In genomic region chr19:31270897-31271568, GRCh38 we compare ENCODE assay signal across 17 cellular contexts.
DNase-seq lines count a peak whose midpoint lies in the region; ATAC-seq and TF ChIP-seq lines count a peak whose summit lies in the region.
"Had no signal": no experiment of that assay in that cellular context is flagged by ENCODE, and none has a peak within 500 bp of the region (broad histone marks: within the 10 kb centered on the region; RNA-seq: fewer than 3 reads in every experiment).

No MANE protein-coding gene starts in this region.

- H3K4me1 ChIP-seq in right atrium auricular region = no peaks in the 10 kb centered on the region
- no peaks in the 10 kb centered on the region for H3K4me1 ChIP-seq in upper lobe of right lung
- no peaks in the 10 kb centered on the region for H3K4me1 ChIP-seq in foreskin keratinocyte
- H3K4me1 ChIP-seq: parathyroid adenoma, suprapubic skin had no signal

- intact Hi-C loops in left cardiac atrium (cut with DNase I) (no loop called here), upper lobe of right lung (cut with DNase I) (no loop called here)

- no peak overlapping the region for H3K4me3 ChIP-seq in right atrium auricular region
- H3K4me3 ChIP-seq in upper lobe of right lung = no peak overlapping the region
- H3K4me3 ChIP-seq: mucosa of descending colon, suprapubic skin had no signal

- ATAC-seq in left cardiac atrium (peak; percentile 38 to 64), upper lobe of right lung (no peak), foreskin keratinocyte (no peak), GM19395 (IDR thresholded peaks at IDR 0.05; ENCODE audit: unreplicated experiment) (no peak)
- ATAC-seq: mucosa of descending colon had no signal

- TF ChIP-seq CTCF in right atrium auricular region (IDR thresholded peaks at IDR 0.05) (no peak), upper lobe of right lung (IDR thresholded peaks at IDR 0.05) (no peak), foreskin keratinocyte (conservative IDR thresholded peaks at IDR 0.05) (no peak)

- DNase-seq in left cardiac atrium (peak; percentile 50), right atrium auricular region (ENCODE audit: low spot score) (no peak), astrocyte of the hippocampus (ENCODE audit: low read depth, low spot score) (peak; percentile 75), kidney tubule cell (ENCODE audit: low spot score) (peak; percentile 2), upper lobe of right lung (peak; percentile 37), DMS 273 treated with DMSO at 0.1 percent for 48 hours (lab: John Stamatoyannopoulos, UW) (no peak), foreskin keratinocyte (no peak)
- DNase-seq: activated CD4-positive, alpha-beta T cell treated with anti-CD3 and anti-CD28 coated beads for 1 hour; activated CD8-positive, alpha-beta memory T cell treated with anti-CD3 and anti-CD28 coated beads, Interleukin-2, amount 50 U/mL, for 48 hours; head of caudate nucleus; islet precursor cell; NCI-H774; RPMI8226 had no signal

- H3K9me3 ChIP-seq in right atrium auricular region (no peaks in the 10 kb centered on the region), upper lobe of right lung (no peaks in the 10 kb centered on the region)
- H3K9me3 ChIP-seq: mucosa of descending colon, suprapubic skin had no signal

- no peaks in the 10 kb centered on the region for H3K27me3 ChIP-seq in right atrium auricular region
- no peaks in the 10 kb centered on the region for H3K27me3 ChIP-seq in upper lobe of right lung
- H3K27me3 ChIP-seq in foreskin keratinocyte = no peaks in the 10 kb centered on the region
- H3K27me3 ChIP-seq: suprapubic skin had no signal

- H3K27ac ChIP-seq in right atrium auricular region (no peak overlapping the region), upper lobe of right lung (no peak overlapping the region), foreskin keratinocyte (no peak overlapping the region)
- H3K27ac ChIP-seq: parathyroid adenoma, suprapubic skin had no signal

- H3K36me3 ChIP-seq in right atrium auricular region (no peaks in the 10 kb centered on the region), upper lobe of right lung (no peaks in the 10 kb centered on the region)
- H3K36me3 ChIP-seq: suprapubic skin had no signal

Comparison
In these comparisons a context has a peak if more than half of its experiments do, and no peak if none do; other contexts are left out.
1. DNase-seq: peak in left cardiac atrium (single experiment), astrocyte of the hippocampus (single experiment), kidney tubule cell (single experiment) and upper lobe of right lung (single experiment); none in right atrium auricular region (single experiment), DMS 273 treated with DMSO at 0.1 percent for 48 hours (single experiment) and foreskin keratinocyte (0 of 2).
2. ATAC-seq: peak in left cardiac atrium (2 of 2); none in upper lobe of right lung (single experiment), foreskin keratinocyte (single experiment) and GM19395 (single experiment).